Comparison of ENCODE assay signal across 16 cellular contexts in genomic region chr17:29162909-29163341, GRCh38. TPM values are rescaled to one million over a fixed set of nuclear protein-coding genes. Genes with fewer than 3 reads are reported as not detected.
DNase-seq lines count a peak whose midpoint lies in the region; ATAC-seq and TF ChIP-seq lines count a peak whose summit lies in the region.
"Had no signal": no experiment of that assay in that cellular context is flagged by ENCODE, and none has a peak within 500 bp of the region (broad histone marks: within the 10 kb centered on the region; RNA-seq: fewer than 3 reads in every experiment).

No MANE protein-coding gene starts in this region.

- no peaks in the 10 kb centered on the region for H3K27me3 Mint-ChIP-seq in activated CD8-positive, alpha-beta T cell treated with anti-CD3 and anti-CD28 coated beads, Interleukin-2, amount 10 ng/mL, durations not matched to agents 7 days and 5 days (ENCODE audit: low read depth)

- no peak overlapping the region for H3K27ac Mint-ChIP-seq in stimulated activated effector memory CD8-positive, alpha-beta T cell treated with anti-CD3 and anti-CD28 coated beads, Interleukin-12 subunit alpha, Interleukin-12 subunit beta, amount 100 ng/mL, for 72 hours
- no peak overlapping the region for H3K27ac Mint-ChIP-seq in activated CD8-positive, alpha-beta T cell treated with anti-CD3 and anti-CD28 coated beads, Interleukin-2, amount 10 ng/mL, durations not matched to agents 7 days and 5 days

- peaks cover 18% of the 10 kb centered on the region for H3K4me1 Mint-ChIP-seq in stimulated activated effector memory CD8-positive, alpha-beta T cell treated with anti-CD3 and anti-CD28 coated beads, Interleukin-12 subunit alpha, Interleukin-12 subunit beta, amount 100 ng/mL, for 72 hours
- peaks cover 17% of the 10 kb centered on the region for H3K4me1 Mint-ChIP-seq in activated CD8-positive, alpha-beta T cell treated with anti-CD3 and anti-CD28 coated beads, Interleukin-2, amount 10 ng/mL, durations not matched to agents 7 days and 5 days (ENCODE audit: low read depth)

- no peak overlapping the region for H3K4me3 Mint-ChIP-seq in stimulated activated effector memory CD8-positive, alpha-beta T cell treated with anti-CD3 and anti-CD28 coated beads, Interleukin-12 subunit alpha, Interleukin-12 subunit beta, amount 100 ng/mL, for 72 hours
- no peak overlapping the region for H3K4me3 Mint-ChIP-seq in activated CD8-positive, alpha-beta T cell treated with anti-CD3 and anti-CD28 coated beads, Interleukin-2, amount 10 ng/mL, durations not matched to agents 7 days and 5 days
- H3K4me3 Mint-ChIP-seq: WTC11 had no signal

- peaks cover 8% of the 10 kb centered on the region for H3K36me3 Mint-ChIP-seq in stimulated activated effector memory CD8-positive, alpha-beta T cell treated with anti-CD3 and anti-CD28 coated beads, Interleukin-12 subunit alpha, Interleukin-12 subunit beta, amount 100 ng/mL, for 72 hours
- H3K36me3 Mint-ChIP-seq in activated CD8-positive, alpha-beta T cell treated with anti-CD3 and anti-CD28 coated beads, Interleukin-2, amount 10 ng/mL, durations not matched to agents 7 days and 5 days (ENCODE audit: low read depth): no peaks in the 10 kb centered on the region

- H3K4me3 ChIP-seq in left ventricle myocardium inferior: no peak overlapping the region
- H3K4me3 ChIP-seq: stomach had no signal

- POLR2A ChIA-PET in RWPE1 (lab: Yijun Ruan, JAX; ENCODE audit: low non-redundant PET): interaction anchor here (0.6 kb wide), 1 partner anchor 15 kb away, joined by 4 read pairs; no protein-coding TSS in a partner anchor
- POLR2A ChIA-PET in activated CD8-positive, alpha-beta T cell treated with anti-CD3 and anti-CD28 coated beads, Interleukin-2, amount 10 ng/mL, durations not matched to agents 7 days and 5 days (lab: Charles Lee): no interaction called here

- peaks cover 29% of the 10 kb centered on the region for H3K36me3 ChIP-seq in left ventricle myocardium inferior

- no peaks in the 10 kb centered on the region for H3K27me3 ChIP-seq in left ventricle myocardium inferior (ENCODE audit: low read depth)
- H3K27me3 ChIP-seq: stomach had no signal

- TF ChIP-seq CTCF in left ventricle myocardium inferior (IDR thresholded peaks at IDR 0.05; ENCODE audit: borderline replicate concordance): no peak
- TF ChIP-seq CTCF in RWPE1 (conservative IDR thresholded peaks at IDR 0.05; ENCODE audit: low read depth): no peak

- intact Hi-C loops in left cardiac atrium (cut with DNase I): no loop called here
- intact Hi-C loops in left ventricle myocardium inferior (cut with micrococcal nuclease): no loop called here

- H3K9me3 ChIP-seq in left ventricle myocardium inferior (replicated peaks): no peaks in the 10 kb centered on the region
- H3K9me3 ChIP-seq: stomach had no signal

- ATAC-seq in left cardiac atrium (peak; percentile 30 to 42), GM18873 (IDR thresholded peaks at IDR 0.05; ENCODE audit: low FRiP score, unreplicated experiment) (no peak)
- peak; percentile 29 for ATAC-seq in stimulated activated effector memory CD8-positive, alpha-beta T cell treated with anti-CD3 and anti-CD28 coated beads, Interleukin-12 subunit alpha, Interleukin-12 subunit beta, amount 100 ng/mL, for 72 hours
- ATAC-seq in activated CD8-positive, alpha-beta T cell treated with anti-CD3 and anti-CD28 coated beads, Interleukin-2, amount 10 ng/mL, durations not matched to agents 7 days and 5 days: no peak
- ATAC-seq: WTC11 had no signal

- no peak overlapping the region for H3K27ac ChIP-seq in left ventricle myocardium inferior (replicated peaks)
- H3K27ac ChIP-seq in RWPE1: peak overlapping the region; percentile 7; the same call in 1 of the 2 replicates
- H3K27ac ChIP-seq: epithelial cell of prostate had no signal

- CTCF ChIA-PET in RWPE1 (lab: Yijun Ruan, JAX): interaction anchor here (1.0 to 1.2 kb wide), 2 partner anchors 14 kb away, joined by 3 read pairs; no protein-coding TSS in a partner anchor
- CTCF ChIA-PET in activated CD8-positive, alpha-beta T cell treated with anti-CD3 and anti-CD28 coated beads, Interleukin-2, amount 10 ng/mL, durations not matched to agents 7 days and 5 days (lab: Charles Lee): interaction anchor here (1.0 to 5.5 kb wide), 4 partner anchors 14 to 57 kb away, joined by 5 to 25 read pairs (median 7); partner anchors contain the start of gene MYO18A

- no peak for DNase-seq in left cardiac atrium
- no peak for DNase-seq in left ventricle myocardium inferior
- no peak for DNase-seq in RWPE1 (ENCODE audit: low spot score)
- peak; percentile 59 for DNase-seq in hepatic stellate cell (ENCODE audit: low spot score)
- no peak for DNase-seq in stimulated activated effector memory CD8-positive, alpha-beta T cell treated with anti-CD3 and anti-CD28 coated beads, Interleukin-12 subunit alpha, Interleukin-12 subunit beta, amount 100 ng/mL, for 72 hours (ENCODE audit: low spot score in 2 of 2)
- no peak for DNase-seq in activated CD8-positive, alpha-beta T cell treated with anti-CD3 and anti-CD28 coated beads, Interleukin-2, amount 10 ng/mL, durations not matched to agents 7 days and 5 days
- no peak for DNase-seq in NCI-H526 (lab: John Stamatoyannopoulos, UW)
- DNase-seq: ACHN; activated effector memory CD4-positive, alpha-beta T cell treated with Interleukin-2 at 50 U/mL for 16 hours; GF-D8; NCI-H1417; stimulated activated CD4-positive, alpha-beta T cell treated with anti-CD3 and anti-CD28 coated beads, Interleukin-12 subunit alpha, Interleukin-12 subunit beta, amount 100 ng/mL, for 4 hours; stomach had no signal

- peaks cover 56% of the 10 kb centered on the region for H3K4me1 ChIP-seq in left ventricle myocardium inferior

- no peaks in the 10 kb centered on the region for H3K9me3 Mint-ChIP-seq in stimulated activated effector memory CD8-positive, alpha-beta T cell treated with anti-CD3 and anti-CD28 coated beads, Interleukin-12 subunit alpha, Interleukin-12 subunit beta, amount 100 ng/mL, for 72 hours
- no peaks in the 10 kb centered on the region for H3K9me3 Mint-ChIP-seq in activated CD8-positive, alpha-beta T cell treated with anti-CD3 and anti-CD28 coated beads, Interleukin-2, amount 10 ng/mL, durations not matched to agents 7 days and 5 days (ENCODE audit: insufficient read depth)
- H3K9me3 Mint-ChIP-seq: WTC11 had no signal

RNA-seq across cellular contexts. Expression of gene MYO18A, which starts 17.3 kb away (rescaled TPM):
- 100 to 1,000 TPM; 179 to 190 TPM for total RNA-seq in left cardiac atrium
- 397 TPM for total RNA-seq in left ventricle myocardium inferior
- total RNA-seq in activated CD8-positive, alpha-beta T cell treated with anti-CD3 and anti-CD28 coated beads, Interleukin-2, amount 10 ng/mL, durations not matched to agents 7 days and 5 days: 10 to 100 TPM; 53.4 to 53.8 TPM

Comparison
In these comparisons a context has a peak if more than half of its experiments do, and no peak if none do; other contexts are left out.
1. ATAC-seq: peak in left cardiac atrium (2 of 2) and stimulated activated effector memory CD8-positive, alpha-beta T cell treated with anti-CD3 and anti-CD28 coated beads, Interleukin-12 subunit alpha, Interleukin-12 subunit beta, amount 100 ng/mL, for 72 hours (single experiment); none in GM18873 (single experiment) and activated CD8-positive, alpha-beta T cell treated with anti-CD3 and anti-CD28 coated beads, Interleukin-2, amount 10 ng/mL, durations not matched to agents 7 days and 5 days (single experiment).